Comparison of ENCODE assay signal across 8 cellular contexts in genomic region chr6:31829633-31830492, GRCh38. TPM values are rescaled to one million over a fixed set of nuclear protein-coding genes. Genes with fewer than 3 reads are reported as not detected.
DNase-seq lines count a peak whose midpoint lies in the region; ATAC-seq, FAIRE-seq and TF ChIP-seq lines count a peak whose summit lies in the region.

No MANE protein-coding gene starts in this region.

- TF ChIP-seq CTCF in AG04450 (IDR thresholded peaks at IDR 0.05; ENCODE audit: low read depth, low read length): peak; percentile 38
- TF ChIP-seq CTCF in GM12864 (IDR thresholded peaks at IDR 0.05; ENCODE audit: low read depth, low read length, missing control alignments): peak; percentile 12
- TF ChIP-seq CTCF in K562 (IDR thresholded peaks at IDR 0.05 in 2 of 3, conservative IDR thresholded peaks at IDR 0.05 in 1 of 3; ENCODE audit: insufficient read depth in 2 of 3, low read depth in 1 of 3, low read length in 3 of 3): peak in 2 of 3 experiments; percentile 59 to 84; a peak in 4 of 6 replicates
- TF ChIP-seq CTCF in kidney epithelial cell (IDR thresholded peaks at IDR 0.05; ENCODE audit: insufficient read depth, low read length, poor library complexity, severe bottlenecking): peak; percentile 30
- peak in 4 of 7 experiments; percentile 12 to 56 (median 40) for TF ChIP-seq CTCF in stomach (IDR thresholded peaks at IDR 0.05)

- peaks cover 19% of the 10 kb centered on the region; the same call in 2 of the 3 replicates for H3K36me3 ChIP-seq in K562 (ENCODE audit: control insufficient read depth, insufficient read depth, low read length)
- no peaks in the 10 kb centered on the region for H3K36me3 ChIP-seq in kidney epithelial cell (ENCODE audit: control insufficient read depth, insufficient read depth, low read length)
- no peaks in the 10 kb centered on the region for H3K36me3 ChIP-seq in stomach

- no TSS peak for BruUV-seq in K562 (replicated peaks; lab: Mats Ljungman, UMichigan)

- peaks cover 59% of the 10 kb centered on the region for H3K79me2 ChIP-seq in K562 (ENCODE audit: control insufficient read depth, insufficient read depth, low read length)

- no peak for FAIRE-seq in K562 (lab: Jason Lieb, UNC)

- H3K27me3 ChIP-seq in AG04450 (ENCODE audit: control insufficient read depth, insufficient read depth, low read length): no peaks in the 10 kb centered on the region
- no peaks in the 10 kb centered on the region for H3K27me3 ChIP-seq in K562 (ENCODE audit: control insufficient read depth in 2 of 2, insufficient read depth in 2 of 2, low read length in 2 of 2)
- H3K27me3 ChIP-seq in kidney epithelial cell (ENCODE audit: control insufficient read depth, insufficient read depth, low read length): no peaks in the 10 kb centered on the region
- no peaks in the 10 kb centered on the region for H3K27me3 ChIP-seq in stomach

- H4K20me1 ChIP-seq in K562 (replicated peaks; ENCODE audit: control insufficient read depth, insufficient read depth, low read length): peaks cover 5% of the 10 kb centered on the region; the same call in 1 of the 2 replicates

- WGBS in K562 (ENCODE audit: insufficient coverage, low coverage, missing lambda C conversion rate): 1% methylated on average over 15 of the region's 20 CpGs
- WGBS in stomach, 5 donors: 0% methylated on average over 16 to 20 of the region's 20 CpGs

- TF ChIP-seq POLR2A in K562 (conservative IDR thresholded peaks at IDR 0.05) (no peak), stomach (IDR thresholded peaks at IDR 0.05) (no peak)

- peak overlapping the region; percentile 77 for H3K4me2 ChIP-seq in K562 (ENCODE audit: insufficient read depth, low read length)

- H3K4me3 ChIP-seq in AG04450 (ENCODE audit: low read depth, low read length): peak overlapping the region; percentile 64
- H3K4me3 ChIP-seq in GM12864 (ENCODE audit: low read depth, low read length): peak overlapping the region; percentile 60
- peak overlapping the region; percentile 52 for H3K4me3 ChIP-seq in K562
- H3K4me3 ChIP-seq in kidney epithelial cell (ENCODE audit: low read depth, low read length): peak overlapping the region; percentile 88
- peak overlapping the region; percentile 59 to 76 (median 66) for H3K4me3 ChIP-seq in stomach

- ATAC-seq in K562 (no peak), GM18861 (IDR thresholded peaks at IDR 0.05; ENCODE audit: unreplicated experiment) (no peak), GM19467 (IDR thresholded peaks at IDR 0.05; ENCODE audit: unreplicated experiment) (no peak)

- CTCF ChIA-PET in AG04450 (lab: Charles Lee): interaction anchor here (0.5 to 2.5 kb wide), 29 partner anchors 9 to 375 kb away, joined by 3 to 20 read pairs (median 5); partner anchors contain the start of genes APOM, DDAH2, DXO and GPANK1
- CTCF ChIA-PET in K562 (lab: Yijun Ruan, JAX; ENCODE audit: low intra/inter-chr PET ratio): interaction anchor here (0.6 to 2.8 kb wide), 7 partner anchors 34 to 927 kb away, joined by 3 to 24 read pairs (median 5); partner anchors contain the start of genes LY6G5C, NFKBIL1, VARS1 and VWA7

- no peak overlapping the region for H2AFZ ChIP-seq in K562 (ENCODE audit: low read depth, low read length)

- in situ Hi-C loops in K562 (cut with MboI): no loop called here

- intact Hi-C loops in K562 (cut with micrococcal nuclease): loop anchor here (1.0 to 10.0 kb wide), 4 partner anchors 58 to 345 kb away; partner anchors contain the start of genes AGPAT1 and RNF5
- intact Hi-C loops in stomach (cut with DNase I; ENCODE audit: low total_unique reads): no loop called here

- no peaks in the 10 kb centered on the region for H3K9me3 ChIP-seq in AG04450 (ENCODE audit: control insufficient read depth, insufficient read depth, low read length)
- no peaks in the 10 kb centered on the region for H3K9me3 ChIP-seq in K562 (replicated peaks; ENCODE audit: control insufficient read depth, insufficient read depth, low read depth, low read length)
- H3K9me3 ChIP-seq in stomach: no peaks in the 10 kb centered on the region

- no peak for DNase-seq in AG04450 (ENCODE audit: low read depth, low spot score)
- DNase-seq in GM12864 (ENCODE audit: low read depth): no peak
- DNase-seq in NCI-H748 treated with DMSO at 0.1 percent for 48 hours (lab: John Stamatoyannopoulos, UW): peak; percentile 67
- peak in 2 of 4 experiments; percentile 51 to 57 for DNase-seq in K562 (ENCODE audit: extremely low read depth in 1 of 4, low spot score in 3 of 4)
- no peak for DNase-seq in kidney epithelial cell (ENCODE audit: low read depth)
- no peak for DNase-seq in stomach

- peak; percentile 77 to 78 for TF ChIP-seq RAD21 in K562 (CRISPR knock-in tag; conservative IDR thresholded peaks at IDR 0.05 in 1 of 2, IDR thresholded peaks at IDR 0.05 in 1 of 2)

- peak overlapping the region; percentile 70 to 86 for H3K9ac ChIP-seq in K562 (ENCODE audit: insufficient read depth in 1 of 2, low read depth in 2 of 2, low read length in 2 of 2)

- peaks cover 39 to 51% of the 10 kb centered on the region in 2 experiments for H3K4me1 ChIP-seq in K562 (replicated peaks in 1 of 2; ENCODE audit: control insufficient read depth in 2 of 2, insufficient read depth in 2 of 2, low read length in 2 of 2)
- peaks cover 33 to 62% (median 50%) of the 10 kb centered on the region in 4 donors for H3K4me1 ChIP-seq in stomach

- TF ChIP-seq EP300 in K562 (IDR thresholded peaks at IDR 0.05; ENCODE audit: low read length) (no peak), stomach (IDR thresholded peaks at IDR 0.05) (no peak)

- POLR2A ChIA-PET in AG04450 (lab: Yijun Ruan, JAX): interaction anchor here (0.6 to 1.5 kb wide), 9 partner anchors 15 to 1142 kb away, joined by 3 to 14 read pairs (median 6); partner anchors contain the start of genes HSPA1A, HSPA1L, NEU1 and VARS1
- POLR2A ChIA-PET in K562 (lab: Yijun Ruan, JAX): interaction anchor here (0.6 to 13.1 kb wide), 37 partner anchors 8 to 1009 kb away, joined by 3 to 229 read pairs (median 5); partner anchors contain the start of genes ABHD16A, BAG6, C6orf47 and CLIC1

- H3K9me1 ChIP-seq in K562 (ENCODE audit: control insufficient read depth, insufficient read depth, low read length): no peaks in the 10 kb centered on the region

- no peak overlapping the region for H3K27ac ChIP-seq in AG04450 (ENCODE audit: low read depth, low read length)
- peak overlapping the region; percentile 66 for H3K27ac ChIP-seq in K562 (ENCODE audit: extremely low read depth, low read depth, low read length)
- peak overlapping the region; percentile 84 to 97 (median 94) for H3K27ac ChIP-seq in stomach

RNA-seq across cellular contexts. Expression of gene HSPA1B, which starts 2.3 kb away (rescaled TPM):
- polyA plus RNA-seq in AG04450 (2011; rRNA removed) (31.9 TPM in 2 replicates), K562 (2011; rRNA removed) (35.3 and 91.9 TPM in 2 replicates), K562 (2014; fragmentation: Illumina TruSeq; extraction: Trizol) (49.0 and 89.3 TPM in 2 replicates), K562 (2014; fragmentation: Nextera tagmentation; extraction: Ambion mirVana) (under 1 TPM; 0.27 to 0.62 TPM), K562 (2014; rRNA removed) (81.7 and 86.4 TPM in 2 replicates), stomach (10 to 100 TPM; 35.9 to 66.0 (median 51.3) TPM)
- polyA minus RNA-seq in AG04450 (2011; rRNA and poly(A)+ RNA removed): 43.7 and 44.3 TPM in 2 replicates
- total RNA-seq in K562 (2011; cell fraction: chromatin; rRNA removed; ENCODE audit: low replicate concordance): 76.7 and 167 TPM in 2 replicates
- 343 and 450 TPM in 2 replicates for total RNA-seq in K562 (2011; cell fraction: nucleolus; rRNA removed)
- 165 and 255 TPM in 2 replicates for total RNA-seq in K562 (2011; cell fraction: nucleoplasm; rRNA removed)
- total RNA-seq in K562 (2014; rRNA removed) (197 and 320 TPM in 2 replicates), K562 (2014; rRNA removed; fragmentation: Illumina TruSeq; extraction: Trizol) (24.2 and 51.2 TPM in 2 replicates), K562 (2015; rRNA removed; fragmentation: Illumina TruSeq; extraction: Trizol) (164 and 185 TPM in 2 replicates), K562 (2021) (227 and 299 TPM in 2 replicates), kidney epithelial cell (68.3 and 79.1 TPM in 2 replicates), stomach (100 to 1,000 TPM in 3 of 5 donors, 10 to 100 TPM in 2; 44.3 to 165 (median 105) TPM)
- 65.1 and 127 TPM in 2 replicates for polyA plus RNA-seq in K562 (2011; cell fraction: cytosol; rRNA removed)
- polyA plus RNA-seq in K562 (2011; cell fraction: nucleus; rRNA removed): 111 and 176 TPM in 2 replicates
- polyA plus RNA-seq in K562 (2012): 222 and 255 TPM in 2 replicates
- polyA minus RNA-seq in K562 (2011; rRNA and poly(A)+ RNA removed): 85.7 and 121 TPM in 2 replicates
- polyA minus RNA-seq in K562 (2011; cell fraction: cytosol; rRNA and poly(A)+ RNA removed): 213 and 255 TPM in 2 replicates
- polyA minus RNA-seq in K562 (2011; cell fraction: nucleus; rRNA and poly(A)+ RNA removed): 72.7 and 209 TPM in 2 replicates

RNA-seq across cellular contexts. Expression of gene HSPA1A, which starts 14.5 kb away (rescaled TPM):
- polyA plus RNA-seq in AG04450 (2011; rRNA removed) (46.6 and 50.4 TPM in 2 replicates), K562 (2011; rRNA removed) (101 and 215 TPM in 2 replicates), K562 (2014; fragmentation: Illumina TruSeq; extraction: Trizol) (107 and 158 TPM in 2 replicates), K562 (2014; fragmentation: Nextera tagmentation; extraction: Ambion mirVana) (1 to 10 TPM; 2.2 to 4.1 TPM), K562 (2014; rRNA removed) (158 and 192 TPM in 2 replicates), stomach (100 to 1,000 TPM in 1 of 3 donors, 10 to 100 TPM in 2; 51.1 to 107 (median 64.8) TPM)
- polyA minus RNA-seq in AG04450 (2011; rRNA and poly(A)+ RNA removed): 22.7 and 36.9 TPM in 2 replicates
- 90.0 and 172 TPM in 2 replicates for total RNA-seq in K562 (2011; cell fraction: chromatin; rRNA removed; ENCODE audit: low replicate concordance)
- 284 and 343 TPM in 2 replicates for total RNA-seq in K562 (2011; cell fraction: nucleolus; rRNA removed)
- 203 and 274 TPM in 2 replicates for total RNA-seq in K562 (2011; cell fraction: nucleoplasm; rRNA removed)
- total RNA-seq in K562 (2014; rRNA removed) (230 and 366 TPM in 2 replicates), K562 (2014; rRNA removed; fragmentation: Illumina TruSeq; extraction: Trizol) (37.8 and 69.6 TPM in 2 replicates), K562 (2015; rRNA removed; fragmentation: Illumina TruSeq; extraction: Trizol) (273 TPM in 2 replicates), K562 (2021) (265 and 360 TPM in 2 replicates), kidney epithelial cell (54.6 and 67.0 TPM in 2 replicates), stomach (100 to 1,000 TPM in 3 of 5 donors, 10 to 100 TPM in 2; 68.8 to 124 (median 113) TPM)
- polyA plus RNA-seq in K562 (2011; cell fraction: cytosol; rRNA removed): 154 and 272 TPM in 2 replicates
- polyA plus RNA-seq in K562 (2011; cell fraction: nucleus; rRNA removed): 168 and 272 TPM in 2 replicates
- 308 and 430 TPM in 2 replicates for polyA plus RNA-seq in K562 (2012)
- polyA minus RNA-seq in K562 (2011; rRNA and poly(A)+ RNA removed): 86.6 and 87.6 TPM in 2 replicates
- 195 and 284 TPM in 2 replicates for polyA minus RNA-seq in K562 (2011; cell fraction: cytosol; rRNA and poly(A)+ RNA removed)
- 57.8 and 195 TPM in 2 replicates for polyA minus RNA-seq in K562 (2011; cell fraction: nucleus; rRNA and poly(A)+ RNA removed)

RNA-seq across cellular contexts. Expression of gene HSPA1L, which starts 14.8 kb away (rescaled TPM):
- polyA plus RNA-seq in AG04450 (2011; rRNA removed) (1.1 and 1.2 TPM in 2 replicates), K562 (2011; rRNA removed) (2.0 and 2.2 TPM in 2 replicates), K562 (2014; fragmentation: Illumina TruSeq; extraction: Trizol) (1.5 and 2.1 TPM in 2 replicates), K562 (2014; fragmentation: Nextera tagmentation; extraction: Ambion mirVana) (under 1 TPM; 0.14 to 0.34 TPM), K562 (2014; rRNA removed) (1.3 and 1.7 TPM in 2 replicates), stomach (under 1 TPM; 0.46 to 0.98 (median 0.75) TPM)
- polyA minus RNA-seq in AG04450 (2011; rRNA and poly(A)+ RNA removed): 0.97 and 1.9 TPM in 2 replicates
- total RNA-seq in K562 (2011; cell fraction: chromatin; rRNA removed; ENCODE audit: low replicate concordance): 0.97 and 1.8 TPM in 2 replicates
- total RNA-seq in K562 (2011; cell fraction: nucleolus; rRNA removed): 0.67 and 0.79 TPM in 2 replicates
- 0.88 and 0.92 TPM in 2 replicates for total RNA-seq in K562 (2011; cell fraction: nucleoplasm; rRNA removed)
- total RNA-seq in K562 (2014; rRNA removed) (0.82 and 1.0 TPM in 2 replicates), K562 (2014; rRNA removed; fragmentation: Illumina TruSeq; extraction: Trizol) (0.70 and 1.3 TPM in 2 replicates), K562 (2015; rRNA removed; fragmentation: Illumina TruSeq; extraction: Trizol) (1.1 and 1.3 TPM in 2 replicates), K562 (2021) (1.0 and 1.1 TPM in 2 replicates), kidney epithelial cell (0.46 and 1.1 TPM in 2 replicates), stomach (1 to 10 TPM in 2 of 5 donors, not detected in 3; 1.1 to 1.7 TPM)
- polyA plus RNA-seq in K562 (2011; cell fraction: cytosol; rRNA removed): 1.5 and 2.2 TPM in 2 replicates
- polyA plus RNA-seq in K562 (2011; cell fraction: nucleus; rRNA removed): 1.2 and 1.5 TPM in 2 replicates
- polyA plus RNA-seq in K562 (2012): 2.3 and 3.1 TPM in 2 replicates
- polyA minus RNA-seq in K562 (2011; rRNA and poly(A)+ RNA removed): 2.5 and 3.0 TPM in 2 replicates
- 1.2 and 1.4 TPM in 2 replicates for polyA minus RNA-seq in K562 (2011; cell fraction: cytosol; rRNA and poly(A)+ RNA removed)
- 0.13 and 0.78 TPM in 2 replicates for polyA minus RNA-seq in K562 (2011; cell fraction: nucleus; rRNA and poly(A)+ RNA removed)

RNA-seq across cellular contexts. Expression of gene LSM2, which starts 23.1 kb away (rescaled TPM):
- 34.2 and 38.3 TPM in 2 replicates for polyA plus RNA-seq in AG04450 (2011; rRNA removed)
- 22.5 and 24.8 TPM in 2 replicates for polyA minus RNA-seq in AG04450 (2011; rRNA and poly(A)+ RNA removed)
- total RNA-seq in K562 (2011; cell fraction: chromatin; rRNA removed; ENCODE audit: low replicate concordance): 30.0 and 54.3 TPM in 2 replicates
- 63.9 and 68.4 TPM in 2 replicates for total RNA-seq in K562 (2011; cell fraction: nucleolus; rRNA removed)
- 72.4 and 107 TPM in 2 replicates for total RNA-seq in K562 (2011; cell fraction: nucleoplasm; rRNA removed)
- total RNA-seq in K562 (2014; rRNA removed): 163 and 271 TPM in 2 replicates
- total RNA-seq in K562 (2014; rRNA removed; fragmentation: Illumina TruSeq; extraction: Trizol): 244 and 250 TPM in 2 replicates
- 195 and 196 TPM in 2 replicates for total RNA-seq in K562 (2015; rRNA removed; fragmentation: Illumina TruSeq; extraction: Trizol)
- 223 and 232 TPM in 2 replicates for total RNA-seq in K562 (2021)
- polyA plus RNA-seq in K562 (2011; rRNA removed): 154 and 184 TPM in 2 replicates
- 318 and 368 TPM in 2 replicates for polyA plus RNA-seq in K562 (2011; cell fraction: cytosol; rRNA removed)
- polyA plus RNA-seq in K562 (2011; cell fraction: nucleus; rRNA removed): 114 and 133 TPM in 2 replicates
- 208 and 220 TPM in 2 replicates for polyA plus RNA-seq in K562 (2012)
- polyA plus RNA-seq in K562 (2014; fragmentation: Illumina TruSeq; extraction: Trizol): 223 and 256 TPM in 2 replicates
- 100 to 1,000 TPM; 405 to 407 TPM for polyA plus RNA-seq in K562 (2014; fragmentation: Nextera tagmentation; extraction: Ambion mirVana)
- polyA plus RNA-seq in K562 (2014; rRNA removed): 159 and 218 TPM in 2 replicates
- 135 and 188 TPM in 2 replicates for polyA minus RNA-seq in K562 (2011; rRNA and poly(A)+ RNA removed)
- polyA minus RNA-seq in K562 (2011; cell fraction: cytosol; rRNA and poly(A)+ RNA removed): 127 and 129 TPM in 2 replicates
- 13.7 and 23.7 TPM in 2 replicates for polyA minus RNA-seq in K562 (2011; cell fraction: nucleus; rRNA and poly(A)+ RNA removed)
- 78.6 and 89.0 TPM in 2 replicates for total RNA-seq in kidney epithelial cell
- 10 to 100 TPM in 3 of 5 donors, 1 to 10 TPM in 1, not detected in 1; 6.7 to 34.5 (median 11.4) TPM for total RNA-seq in stomach
- 10 to 100 TPM; 45.2 to 55.8 (median 50.4) TPM for polyA plus RNA-seq in stomach

RNA-seq across cellular contexts. Expression of gene NEU1, which starts 32.8 kb away (rescaled TPM):
- polyA plus RNA-seq in AG04450 (2011; rRNA removed) (39.0 and 49.4 TPM in 2 replicates), K562 (2011; rRNA removed) (67.8 and 79.4 TPM in 2 replicates), K562 (2014; fragmentation: Illumina TruSeq; extraction: Trizol) (53.4 and 60.3 TPM in 2 replicates), K562 (2014; fragmentation: Nextera tagmentation; extraction: Ambion mirVana) (10 to 100 TPM; 14.8 to 20.6 TPM), K562 (2014; rRNA removed) (51.5 and 51.9 TPM in 2 replicates), stomach (10 to 100 TPM; 16.3 to 29.0 (median 22.2) TPM)
- 27.3 and 34.4 TPM in 2 replicates for polyA minus RNA-seq in AG04450 (2011; rRNA and poly(A)+ RNA removed)
- total RNA-seq in K562 (2011; cell fraction: chromatin; rRNA removed; ENCODE audit: low replicate concordance): 67.7 and 179 TPM in 2 replicates
- total RNA-seq in K562 (2011; cell fraction: nucleolus; rRNA removed): 199 and 231 TPM in 2 replicates
- total RNA-seq in K562 (2011; cell fraction: nucleoplasm; rRNA removed): 148 and 162 TPM in 2 replicates
- total RNA-seq in K562 (2014; rRNA removed) (50.3 and 54.0 TPM in 2 replicates), K562 (2014; rRNA removed; fragmentation: Illumina TruSeq; extraction: Trizol) (30.9 and 33.6 TPM in 2 replicates), K562 (2015; rRNA removed; fragmentation: Illumina TruSeq; extraction: Trizol) (63.9 and 64.3 TPM in 2 replicates), K562 (2021) (44.8 and 51.0 TPM in 2 replicates), kidney epithelial cell (142 and 152 TPM in 2 replicates), stomach (10 to 100 TPM; 11.3 to 60.7 (median 25.0) TPM)
- 96.7 and 120 TPM in 2 replicates for polyA plus RNA-seq in K562 (2011; cell fraction: cytosol; rRNA removed)
- polyA plus RNA-seq in K562 (2011; cell fraction: nucleus; rRNA removed): 72.0 and 94.4 TPM in 2 replicates
- 72.5 and 193 TPM in 2 replicates for polyA plus RNA-seq in K562 (2012)
- polyA minus RNA-seq in K562 (2011; rRNA and poly(A)+ RNA removed): 39.7 and 44.9 TPM in 2 replicates
- polyA minus RNA-seq in K562 (2011; cell fraction: cytosol; rRNA and poly(A)+ RNA removed): 32.9 and 34.4 TPM in 2 replicates
- 21.7 and 26.9 TPM in 2 replicates for polyA minus RNA-seq in K562 (2011; cell fraction: nucleus; rRNA and poly(A)+ RNA removed)

Comparison
In these comparisons a context has a peak if more than half of its experiments do, and no peak if none do; other contexts are left out.
1. CTCF ChIP-seq: peak in every context shown above with its lines; median percentile 72 in K562; 40 in stomach; 38 in AG04450; 30 in kidney epithelial cell; 12 in GM12864.